In the genomic region with DNA sequence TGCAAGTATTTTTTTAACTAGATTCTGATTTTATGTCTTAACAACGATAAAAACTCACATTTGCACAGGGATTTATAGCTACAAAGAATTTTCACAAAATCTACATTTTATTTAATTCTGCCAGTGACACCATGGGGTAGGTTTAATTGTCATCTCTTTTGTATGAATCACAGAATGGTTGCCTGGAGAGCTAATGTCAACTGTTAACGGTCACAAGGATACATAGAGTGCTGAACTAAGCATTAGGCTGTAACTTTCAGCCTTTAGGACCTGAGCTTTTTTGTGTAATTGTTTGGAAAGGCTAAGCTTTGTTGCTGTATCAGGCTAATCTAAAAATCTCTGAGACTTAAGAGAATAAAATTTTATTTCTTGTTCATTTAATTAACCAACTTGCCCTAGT, we compare ENCODE assay signal across 16 cellular contexts.
DNase-seq lines count a peak whose midpoint lies in the region; ATAC-seq and TF ChIP-seq lines count a peak whose summit lies in the region.
"Had no signal": no experiment of that assay in that cellular context is flagged by ENCODE, and none has a peak within 500 bp of the region (broad histone marks: within the 10 kb centered on the region; RNA-seq: fewer than 3 reads in every experiment).

No MANE protein-coding gene starts in this region.

- intact Hi-C loops in CD4-positive, alpha-beta T cell (cut with DNase I, micrococcal nuclease): no loop called here

- H3K27me3 ChIP-seq in DND-41 (ENCODE audit: insufficient read depth, low read length, poor library complexity): no peaks in the 10 kb centered on the region
- H3K27me3 ChIP-seq in SJSA1 (replicated peaks): no peaks in the 10 kb centered on the region
- no peaks in the 10 kb centered on the region for H3K27me3 ChIP-seq in CD4-positive, alpha-beta T cell (ENCODE audit: control insufficient read depth, insufficient read depth, low read length)
- H3K27me3 ChIP-seq: BLaER1 had no signal

- H2AFZ ChIP-seq in DND-41 (ENCODE audit: low read depth, low read length): peak overlapping the region; percentile 13; the same call in 1 of the 2 replicates

- TF ChIP-seq CTCF in DND-41 (IDR thresholded peaks at IDR 0.05; ENCODE audit: borderline replicate concordance, extremely low read depth, low read length, poor library complexity, severe bottlenecking): no peak
- TF ChIP-seq CTCF in HFFc6 (IDR thresholded peaks at IDR 0.05): no peak
- no peak for TF ChIP-seq CTCF in CD4-positive, alpha-beta T cell (IDR thresholded peaks at IDR 0.05)

- H3K36me3 Mint-ChIP-seq in HFFc6 (ENCODE audit: low read depth): peaks cover 14% of the 10 kb centered on the region; the same call in 1 of the 2 replicates
- no peaks in the 10 kb centered on the region for H3K36me3 Mint-ChIP-seq in CD4-positive, alpha-beta T cell (ENCODE audit: low read depth)
- H3K36me3 Mint-ChIP-seq: CD8-positive, alpha-beta memory T cell had no signal

- CTCF ChIA-PET in CD4-positive, alpha-beta T cell (lab: Charles Lee): no interaction called here

- peaks cover 4% of the 10 kb centered on the region for H3K9me3 ChIP-seq in DND-41 (ENCODE audit: insufficient read depth, low read length, severe bottlenecking)
- H3K9me3 ChIP-seq in SJSA1 (replicated peaks): peaks cover 5% of the 10 kb centered on the region; the same call in 1 of the 2 replicates
- no peaks in the 10 kb centered on the region for H3K9me3 ChIP-seq in CD4-positive, alpha-beta T cell (ENCODE audit: control insufficient read depth, low read length)
- H3K9me3 ChIP-seq: BLaER1 had no signal

- POLR2A ChIA-PET in CD4-positive, alpha-beta T cell (lab: Charles Lee): interaction anchor here (0.6 kb wide), 1 partner anchor 16 kb away, joined by 3 read pairs; no protein-coding TSS in a partner anchor

- H3K27ac ChIP-seq in DND-41 (ENCODE audit: low read length): no peak overlapping the region
- H3K27ac ChIP-seq in SJSA1: peak overlapping the region; percentile 99
- H3K27ac ChIP-seq in CD4-positive, alpha-beta T cell (ENCODE audit: low read depth, low read length): no peak overlapping the region
- H3K27ac ChIP-seq: BLaER1, HL-60 had no signal

- no peak overlapping the region for H3K4me2 ChIP-seq in DND-41 (ENCODE audit: insufficient read depth, low read length)
- H3K4me2 ChIP-seq: BLaER1 had no signal

- no peak for ATAC-seq in DND-41 (ENCODE audit: insufficient read depth, low read depth)
- no peak for ATAC-seq in CD4-positive, alpha-beta T cell (ENCODE audit: poor library complexity)
- no peak for ATAC-seq in HG03439 (IDR thresholded peaks at IDR 0.05; ENCODE audit: unreplicated experiment)

- DNase-seq in DND-41 (no peak), HFFc6 (peak; percentile 65), SJSA1 (ENCODE audit: low read depth in 1 of 2, low spot score in 2 of 2) (no peak), kidney tubule cell (ENCODE audit: low spot score) (peak; percentile 22), NCI-H187 treated with DMSO at 0.1 percent for 48 hours (lab: John Stamatoyannopoulos, UW) (no peak), DMS53 (lab: John Stamatoyannopoulos, UW) (no peak)
- DNase-seq in CD4-positive, alpha-beta T cell: no peak
- DNase-seq: CD8-positive, alpha-beta memory T cell; DMS79 treated with DMSO at 0.1 percent for 48 hours; GF-D8; NCI-H1417; NCI-H1930; NCI-H69 had no signal

- H3K4me3 ChIP-seq in DND-41 (ENCODE audit: low read depth in 1 of 2, low read length in 2 of 2): no peak overlapping the region
- H3K4me3 ChIP-seq in SJSA1: no peak overlapping the region
- H3K4me3 ChIP-seq: BLaER1 had no signal

- peak overlapping the region; percentile 72 for H3K4me3 Mint-ChIP-seq in HFFc6
- H3K4me3 Mint-ChIP-seq in CD4-positive, alpha-beta T cell: no peak overlapping the region
- H3K4me3 Mint-ChIP-seq: CD8-positive, alpha-beta memory T cell had no signal

- H3K27ac Mint-ChIP-seq in HFFc6: peak overlapping the region; percentile 96
- no peak overlapping the region for H3K27ac Mint-ChIP-seq in CD4-positive, alpha-beta T cell
- H3K27ac Mint-ChIP-seq: CD8-positive, alpha-beta memory T cell had no signal

- peaks cover 35% of the 10 kb centered on the region for H3K4me1 Mint-ChIP-seq in HFFc6 (ENCODE audit: low read depth)
- no peaks in the 10 kb centered on the region for H3K4me1 Mint-ChIP-seq in CD4-positive, alpha-beta T cell (ENCODE audit: low read depth)
- H3K4me1 Mint-ChIP-seq: CD8-positive, alpha-beta memory T cell had no signal

- H3K4me1 ChIP-seq in DND-41 (ENCODE audit: insufficient read depth, low read length) (no peaks in the 10 kb centered on the region), SJSA1 (replicated peaks) (peaks cover 19% of the 10 kb centered on the region)
- H3K4me1 ChIP-seq: BLaER1 had no signal

- no peaks in the 10 kb centered on the region for H3K36me3 ChIP-seq in DND-41 (ENCODE audit: insufficient read depth, low read length)
- H3K36me3 ChIP-seq in SJSA1: no peaks in the 10 kb centered on the region
- H3K36me3 ChIP-seq: BLaER1 had no signal

- no peaks in the 10 kb centered on the region for H4K20me1 ChIP-seq in DND-41 (ENCODE audit: insufficient read depth, low read length)
- H4K20me1 ChIP-seq: BLaER1 had no signal

- no peaks in the 10 kb centered on the region for H3K79me2 ChIP-seq in DND-41 (ENCODE audit: insufficient read depth, low read length)

- H3K9me3 Mint-ChIP-seq in HFFc6: peaks cover 12% of the 10 kb centered on the region; the same call in 1 of the 2 replicates
- H3K9me3 Mint-ChIP-seq in CD4-positive, alpha-beta T cell: peaks cover 7% of the 10 kb centered on the region

- no peak overlapping the region for H3K9ac ChIP-seq in DND-41 (ENCODE audit: low read depth, low read length)
- H3K9ac ChIP-seq: BLaER1 had no signal

- no peaks in the 10 kb centered on the region for H3K27me3 Mint-ChIP-seq in HFFc6 (ENCODE audit: insufficient read depth)
- H3K27me3 Mint-ChIP-seq in CD4-positive, alpha-beta T cell: no peaks in the 10 kb centered on the region
- H3K27me3 Mint-ChIP-seq: CD8-positive, alpha-beta memory T cell had no signal

Comparison
In these comparisons a context has a peak if more than half of its experiments do, and no peak if none do; other contexts are left out.
1. DNase-seq: peak in HFFc6 (single experiment) and kidney tubule cell (single experiment); none in DND-41 (single experiment), SJSA1 (0 of 2), NCI-H187 treated with DMSO at 0.1 percent for 48 hours (single experiment), CD4-positive, alpha-beta T cell (0 of 10) and DMS53 (single experiment).